8 cellular contexts compared by ENCODE assay signal in genomic region chr6:33620584-33621395, GRCh38. TPM values are rescaled to one million over a fixed set of nuclear protein-coding genes. Genes with fewer than 3 reads are reported as not detected.
DNase-seq lines count a peak whose midpoint lies in the region; ATAC-seq and TF ChIP-seq lines count a peak whose summit lies in the region.

Gene ITPR3, plus strand, starts transcription at chr6:33621322. Its CDS starts 281 bp downstream, at chr6:33621603.

- H3K27me3 ChIP-seq in lower lobe of right lung (ENCODE audit: low read depth): no peaks in the 10 kb centered on the region

- H3K27ac ChIP-seq in lower lobe of right lung: peak within 1 kb of the TSS; percentile 96

- ATAC-seq in lower lobe of right lung: peak; percentile 79 to 80

- intact Hi-C loops in lower lobe of right lung (cut with DNase I): no loop called here

- no peaks in the 10 kb centered on the region for H3K9me3 ChIP-seq in lower lobe of right lung

- peak within 1 kb of the TSS; percentile 85 for H3K4me3 ChIP-seq in lower lobe of right lung

- no peaks in the 10 kb centered on the region for H3K36me3 ChIP-seq in lower lobe of right lung

- DNase-seq in G401 (ENCODE audit: low spot score): no peak
- DNase-seq in HCEC 1CT: peak; percentile 65
- DNase-seq in NCI-H1105 (lab: John Stamatoyannopoulos, UW): peak; percentile 72
- DNase-seq in activated CD4-positive, alpha-beta T cell treated with anti-CD3 and anti-CD28 coated beads for 24 hours (ENCODE audit: low read depth in 2 of 2): peak; percentile 55 to 62
- peak; percentile 35 for DNase-seq in dedifferentiated amniotic fluid mesenchymal stem cell (ENCODE audit: extremely low spot score)
- peak; percentile 74 for DNase-seq in lower lobe of right lung
- peak; percentile 66 for DNase-seq in stimulated activated CD8-positive, alpha-beta memory T cell treated with anti-CD3 and anti-CD28 coated beads, Interleukin-12 subunit alpha, Interleukin-12 subunit beta, amount 100 ng/mL, for 4 hours (ENCODE audit: low read depth)
- DNase-seq in NCI-H1694 (lab: John Stamatoyannopoulos, UW): no peak

- in situ Hi-C loops in G401 (cut with HindIII; ENCODE audit: low sequenced_read_pairs): no loop called here

- no peak for TF ChIP-seq CTCF in lower lobe of right lung (IDR thresholded peaks at IDR 0.05)

- peaks cover 50% of the 10 kb centered on the region for H3K4me1 ChIP-seq in lower lobe of right lung

RNA-seq across cellular contexts. Expression of gene ITPR3, which starts in this region (rescaled TPM):
- 66.0 and 67.9 TPM in 2 replicates for total RNA-seq in G401 (2014; rRNA removed; shearing (Covaris generic))
- 74.7 TPM for total RNA-seq in lower lobe of right lung

Comparison
In these comparisons a context has a peak if more than half of its experiments do, and no peak if none do; other contexts are left out.
1. DNase-seq: peak in HCEC 1CT (single experiment), NCI-H1105 (single experiment), activated CD4-positive, alpha-beta T cell treated with anti-CD3 and anti-CD28 coated beads for 24 hours (2 of 2), dedifferentiated amniotic fluid mesenchymal stem cell (single experiment), lower lobe of right lung (single experiment) and stimulated activated CD8-positive, alpha-beta memory T cell treated with anti-CD3 and anti-CD28 coated beads, Interleukin-12 subunit alpha, Interleukin-12 subunit beta, amount 100 ng/mL, for 4 hours (single experiment); none in G401 (single experiment) and NCI-H1694 (single experiment).